Comparison of ENCODE assay signal across 1 cellular context in genomic region chr6:116159782-116160524, GRCh38.
TF ChIP-seq lines count a peak whose summit lies in the region.

No MANE protein-coding gene starts in this region.

TF ChIP-seq in IMR-90, 13 proteins besides CTCF, POLR2A, EP300 and RAD21:
- TF ChIP-seq RCOR1 (IDR thresholded peaks at IDR 0.05; ENCODE audit: insufficient replicate concordance, low read length) = no peak
- TF ChIP-seq MXI1 (IDR thresholded peaks at IDR 0.05; ENCODE audit: borderline replicate concordance, low read depth, low read length) = no peak
